2 cellular contexts compared by ENCODE assay signal in the genomic region with DNA sequence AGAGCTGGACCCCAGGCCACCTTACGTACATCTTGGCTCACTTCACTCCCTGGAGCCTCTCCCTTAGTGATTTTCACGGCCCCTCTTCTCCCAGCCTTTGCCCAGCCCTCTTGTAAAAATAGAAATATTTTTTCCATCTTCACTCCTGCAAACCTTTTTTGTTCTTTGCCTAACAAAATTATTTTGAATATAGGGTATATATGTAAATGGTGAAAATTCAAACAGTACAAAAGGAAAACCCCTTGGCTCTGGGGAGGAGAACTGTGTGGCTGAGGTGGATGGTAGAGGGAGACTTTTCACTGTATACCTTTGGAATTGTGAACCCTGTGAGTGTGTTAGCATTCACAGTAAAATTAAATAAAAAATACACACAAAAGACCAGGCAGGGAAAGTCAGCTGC.
TF ChIP-seq lines count a peak whose summit lies in the region.

No MANE protein-coding gene starts in this region.

TF ChIP-seq in WTC11, 78 proteins besides CTCF, POLR2A, EP300 and RAD21 (continues in another document):
- TF ChIP-seq FOXJ3 (CRISPR knock-in tag; IDR thresholded peaks at IDR 0.05; ENCODE audit: borderline replicate concordance) (no peak), GABPB1 (CRISPR knock-in tag; IDR thresholded peaks at IDR 0.05) (no peak), TP53 (CRISPR knock-in tag; IDR thresholded peaks at IDR 0.05) (no peak), ESRRA (CRISPR knock-in tag; IDR thresholded peaks at IDR 0.05; ENCODE audit: borderline replicate concordance) (no peak), KAT7 (CRISPR knock-in tag; IDR thresholded peaks at IDR 0.05; ENCODE audit: borderline replicate concordance) (no peak), MYBL2 (CRISPR knock-in tag; IDR thresholded peaks at IDR 0.05) (no peak), ELF4 (CRISPR knock-in tag; IDR thresholded peaks at IDR 0.05; ENCODE audit: low read depth) (no peak), CBFB (CRISPR knock-in tag; IDR thresholded peaks at IDR 0.05; ENCODE audit: low read depth) (no peak)
- TF ChIP-seq, protein P1, sequence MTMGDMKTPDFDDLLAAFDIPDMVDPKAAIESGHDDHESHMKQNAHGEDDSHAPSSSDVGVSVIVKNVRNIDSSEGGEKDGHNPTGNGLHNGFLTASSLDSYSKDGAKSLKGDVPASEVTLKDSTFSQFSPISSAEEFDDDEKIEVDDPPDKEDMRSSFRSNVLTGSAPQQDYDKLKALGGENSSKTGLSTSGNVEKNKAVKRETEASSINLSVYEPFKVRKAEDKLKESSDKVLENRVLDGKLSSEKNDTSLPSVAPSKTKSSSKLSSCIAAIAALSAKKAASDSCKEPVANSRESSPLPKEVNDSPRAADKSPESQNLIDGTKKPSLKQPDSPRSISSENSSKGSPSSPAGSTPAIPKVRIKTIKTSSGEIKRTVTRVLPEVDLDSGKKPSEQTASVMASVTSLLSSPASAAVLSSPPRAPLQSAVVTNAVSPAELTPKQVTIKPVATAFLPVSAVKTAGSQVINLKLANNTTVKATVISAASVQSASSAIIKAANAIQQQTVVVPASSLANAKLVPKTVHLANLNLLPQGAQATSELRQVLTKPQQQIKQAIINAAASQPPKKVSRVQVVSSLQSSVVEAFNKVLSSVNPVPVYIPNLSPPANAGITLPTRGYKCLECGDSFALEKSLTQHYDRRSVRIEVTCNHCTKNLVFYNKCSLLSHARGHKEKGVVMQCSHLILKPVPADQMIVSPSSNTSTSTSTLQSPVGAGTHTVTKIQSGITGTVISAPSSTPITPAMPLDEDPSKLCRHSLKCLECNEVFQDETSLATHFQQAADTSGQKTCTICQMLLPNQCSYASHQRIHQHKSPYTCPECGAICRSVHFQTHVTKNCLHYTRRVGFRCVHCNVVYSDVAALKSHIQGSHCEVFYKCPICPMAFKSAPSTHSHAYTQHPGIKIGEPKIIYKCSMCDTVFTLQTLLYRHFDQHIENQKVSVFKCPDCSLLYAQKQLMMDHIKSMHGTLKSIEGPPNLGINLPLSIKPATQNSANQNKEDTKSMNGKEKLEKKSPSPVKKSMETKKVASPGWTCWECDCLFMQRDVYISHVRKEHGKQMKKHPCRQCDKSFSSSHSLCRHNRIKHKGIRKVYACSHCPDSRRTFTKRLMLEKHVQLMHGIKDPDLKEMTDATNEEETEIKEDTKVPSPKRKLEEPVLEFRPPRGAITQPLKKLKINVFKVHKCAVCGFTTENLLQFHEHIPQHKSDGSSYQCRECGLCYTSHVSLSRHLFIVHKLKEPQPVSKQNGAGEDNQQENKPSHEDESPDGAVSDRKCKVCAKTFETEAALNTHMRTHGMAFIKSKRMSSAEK (CRISPR knock-in tag; IDR thresholded peaks at IDR 0.05; ENCODE audit: borderline replicate concordance): no peak
- TF ChIP-seq, protein P2, sequence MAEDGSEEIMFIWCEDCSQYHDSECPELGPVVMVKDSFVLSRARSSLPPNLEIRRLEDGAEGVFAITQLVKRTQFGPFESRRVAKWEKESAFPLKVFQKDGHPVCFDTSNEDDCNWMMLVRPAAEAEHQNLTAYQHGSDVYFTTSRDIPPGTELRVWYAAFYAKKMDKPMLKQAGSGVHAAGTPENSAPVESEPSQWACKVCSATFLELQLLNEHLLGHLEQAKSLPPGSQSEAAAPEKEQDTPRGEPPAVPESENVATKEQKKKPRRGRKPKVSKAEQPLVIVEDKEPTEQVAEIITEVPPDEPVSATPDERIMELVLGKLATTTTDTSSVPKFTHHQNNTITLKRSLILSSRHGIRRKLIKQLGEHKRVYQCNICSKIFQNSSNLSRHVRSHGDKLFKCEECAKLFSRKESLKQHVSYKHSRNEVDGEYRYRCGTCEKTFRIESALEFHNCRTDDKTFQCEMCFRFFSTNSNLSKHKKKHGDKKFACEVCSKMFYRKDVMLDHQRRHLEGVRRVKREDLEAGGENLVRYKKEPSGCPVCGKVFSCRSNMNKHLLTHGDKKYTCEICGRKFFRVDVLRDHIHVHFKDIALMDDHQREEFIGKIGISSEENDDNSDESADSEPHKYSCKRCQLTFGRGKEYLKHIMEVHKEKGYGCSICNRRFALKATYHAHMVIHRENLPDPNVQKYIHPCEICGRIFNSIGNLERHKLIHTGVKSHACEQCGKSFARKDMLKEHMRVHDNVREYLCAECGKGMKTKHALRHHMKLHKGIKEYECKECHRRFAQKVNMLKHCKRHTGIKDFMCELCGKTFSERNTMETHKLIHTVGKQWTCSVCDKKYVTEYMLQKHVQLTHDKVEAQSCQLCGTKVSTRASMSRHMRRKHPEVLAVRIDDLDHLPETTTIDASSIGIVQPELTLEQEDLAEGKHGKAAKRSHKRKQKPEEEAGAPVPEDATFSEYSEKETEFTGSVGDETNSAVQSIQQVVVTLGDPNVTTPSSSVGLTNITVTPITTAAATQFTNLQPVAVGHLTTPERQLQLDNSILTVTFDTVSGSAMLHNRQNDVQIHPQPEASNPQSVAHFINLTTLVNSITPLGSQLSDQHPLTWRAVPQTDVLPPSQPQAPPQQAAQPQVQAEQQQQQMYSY (CRISPR knock-in tag; IDR thresholded peaks at IDR 0.05): no peak
- TF ChIP-seq, protein P3, sequence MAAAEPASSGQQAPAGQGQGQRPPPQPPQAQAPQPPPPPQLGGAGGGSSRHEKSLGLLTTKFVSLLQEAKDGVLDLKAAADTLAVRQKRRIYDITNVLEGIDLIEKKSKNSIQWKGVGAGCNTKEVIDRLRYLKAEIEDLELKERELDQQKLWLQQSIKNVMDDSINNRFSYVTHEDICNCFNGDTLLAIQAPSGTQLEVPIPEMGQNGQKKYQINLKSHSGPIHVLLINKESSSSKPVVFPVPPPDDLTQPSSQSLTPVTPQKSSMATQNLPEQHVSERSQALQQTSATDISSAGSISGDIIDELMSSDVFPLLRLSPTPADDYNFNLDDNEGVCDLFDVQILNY (CRISPR knock-in tag; IDR thresholded peaks at IDR 0.05): no peak
- TF ChIP-seq, protein P4, sequence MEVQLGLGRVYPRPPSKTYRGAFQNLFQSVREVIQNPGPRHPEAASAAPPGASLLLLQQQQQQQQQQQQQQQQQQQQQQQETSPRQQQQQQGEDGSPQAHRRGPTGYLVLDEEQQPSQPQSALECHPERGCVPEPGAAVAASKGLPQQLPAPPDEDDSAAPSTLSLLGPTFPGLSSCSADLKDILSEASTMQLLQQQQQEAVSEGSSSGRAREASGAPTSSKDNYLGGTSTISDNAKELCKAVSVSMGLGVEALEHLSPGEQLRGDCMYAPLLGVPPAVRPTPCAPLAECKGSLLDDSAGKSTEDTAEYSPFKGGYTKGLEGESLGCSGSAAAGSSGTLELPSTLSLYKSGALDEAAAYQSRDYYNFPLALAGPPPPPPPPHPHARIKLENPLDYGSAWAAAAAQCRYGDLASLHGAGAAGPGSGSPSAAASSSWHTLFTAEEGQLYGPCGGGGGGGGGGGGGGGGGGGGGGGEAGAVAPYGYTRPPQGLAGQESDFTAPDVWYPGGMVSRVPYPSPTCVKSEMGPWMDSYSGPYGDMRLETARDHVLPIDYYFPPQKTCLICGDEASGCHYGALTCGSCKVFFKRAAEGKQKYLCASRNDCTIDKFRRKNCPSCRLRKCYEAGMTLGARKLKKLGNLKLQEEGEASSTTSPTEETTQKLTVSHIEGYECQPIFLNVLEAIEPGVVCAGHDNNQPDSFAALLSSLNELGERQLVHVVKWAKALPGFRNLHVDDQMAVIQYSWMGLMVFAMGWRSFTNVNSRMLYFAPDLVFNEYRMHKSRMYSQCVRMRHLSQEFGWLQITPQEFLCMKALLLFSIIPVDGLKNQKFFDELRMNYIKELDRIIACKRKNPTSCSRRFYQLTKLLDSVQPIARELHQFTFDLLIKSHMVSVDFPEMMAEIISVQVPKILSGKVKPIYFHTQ (CRISPR knock-in tag; IDR thresholded peaks at IDR 0.05): no peak

TF ChIP-seq in H1, 55 proteins besides CTCF, POLR2A, EP300 and RAD21:
- TF ChIP-seq POU5F1 (IDR thresholded peaks at IDR 0.05; ENCODE audit: low read depth, low read length): no peak
TF ChIP-seq in H1: peak in this region for 0.
